ENCODE assay signal across 14 cellular contexts in genomic region chr7:43318188-43318587, GRCh38.
"Had no signal": no experiment of that assay in that cellular context is flagged by ENCODE, and none has a peak within 500 bp of the region (broad histone marks: within the 10 kb centered on the region; RNA-seq: fewer than 3 reads in every experiment).

No MANE protein-coding gene starts in this region.

- H3K27me3 ChIP-seq: tibial nerve, vagina had no signal

- H3K27ac ChIP-seq: coronary artery, tibial nerve, vagina, WERI-Rb-1 had no signal

- H3K36me3 ChIP-seq: tibial nerve, vagina, WERI-Rb-1 had no signal

- DNase-seq: activated CD4-positive, alpha-beta T cell treated with anti-CD3 and anti-CD28 coated beads for 36 hours; activated CD8-positive, alpha-beta memory T cell treated with anti-CD3 and anti-CD28 coated beads, Interleukin-2, amount 50 U/mL, for 4 hours; activated CD8-positive, alpha-beta T cell treated with anti-CD3 and anti-CD28 coated beads for 36 hours; activated naive CD4-positive, alpha-beta T cell; caudate nucleus; effector CD4-positive, alpha-beta T cell; mammary epithelial cell; naive thymus-derived CD4-positive, alpha-beta T cell; retina; WERI-Rb-1 had no signal

- H3K4me3 Mint-ChIP-seq: activated CD4-positive, alpha-beta T cell treated with anti-CD3 and anti-CD28 coated beads for 36 hours; activated CD8-positive, alpha-beta T cell treated with anti-CD3 and anti-CD28 coated beads for 36 hours; naive thymus-derived CD4-positive, alpha-beta T cell; stimulated activated memory B cell treated with anti-CD40 and anti-IgM and Interleukin-4, amounts not matched to agents 10 μg/mL and 1 μg/mL and 100 μg/mL, for 72 hours had no signal

- H3K9me3 ChIP-seq: tibial nerve, vagina had no signal

- H3K4me3 ChIP-seq: coronary artery, tibial nerve, vagina had no signal

- H3K36me3 Mint-ChIP-seq: naive thymus-derived CD4-positive, alpha-beta T cell; stimulated activated memory B cell treated with anti-CD40 and anti-IgM and Interleukin-4, amounts not matched to agents 10 μg/mL and 1 μg/mL and 100 μg/mL, for 72 hours had no signal

- H3K4me1 ChIP-seq: vagina had no signal

- H3K27ac Mint-ChIP-seq: activated CD4-positive, alpha-beta T cell treated with anti-CD3 and anti-CD28 coated beads for 36 hours; activated CD8-positive, alpha-beta T cell treated with anti-CD3 and anti-CD28 coated beads for 36 hours; naive thymus-derived CD4-positive, alpha-beta T cell; stimulated activated memory B cell treated with anti-CD40 and anti-IgM and Interleukin-4, amounts not matched to agents 10 μg/mL and 1 μg/mL and 100 μg/mL, for 72 hours had no signal

- H3K9me3 Mint-ChIP-seq: activated CD8-positive, alpha-beta T cell treated with anti-CD3 and anti-CD28 coated beads for 36 hours; stimulated activated memory B cell treated with anti-CD40 and anti-IgM and Interleukin-4, amounts not matched to agents 10 μg/mL and 1 μg/mL and 100 μg/mL, for 72 hours had no signal

- ATAC-seq: activated CD4-positive, alpha-beta T cell treated with anti-CD3 and anti-CD28 coated beads for 36 hours; activated CD8-positive, alpha-beta T cell treated with anti-CD3 and anti-CD28 coated beads for 36 hours; naive thymus-derived CD4-positive, alpha-beta T cell; stimulated activated memory B cell treated with anti-CD40 and anti-IgM and Interleukin-4, amounts not matched to agents 10 μg/mL and 1 μg/mL and 100 μg/mL, for 72 hours had no signal
